29 cellular contexts compared by ENCODE assay signal in the genomic region with DNA sequence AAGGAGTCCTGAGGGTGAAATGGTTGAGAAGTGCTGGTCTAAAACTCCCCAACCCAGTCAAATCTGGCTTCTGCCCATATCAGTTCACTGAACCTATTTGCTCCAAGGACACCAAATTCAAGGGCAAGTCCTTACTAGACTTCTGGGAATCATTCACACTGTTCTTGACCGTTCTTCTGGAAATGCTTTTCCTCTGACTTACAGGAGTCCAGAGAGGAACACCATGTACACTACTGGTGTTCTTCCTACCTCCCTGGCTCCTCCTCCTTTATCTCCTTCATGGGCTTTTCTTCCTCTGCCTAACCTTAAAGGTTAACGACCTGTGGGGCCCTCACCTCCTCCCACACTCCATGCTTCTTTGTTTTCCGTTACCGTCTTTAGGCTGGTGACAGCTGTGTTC.
"Had no signal": no experiment of that assay in that cellular context is flagged by ENCODE, and none has a peak within 500 bp of the region (broad histone marks: within the 10 kb centered on the region; RNA-seq: fewer than 3 reads in every experiment).

No MANE protein-coding gene starts in this region.

- H3K9me3 ChIP-seq: adrenal gland, SJCRH30 had no signal

- H3K4me2 ChIP-seq: KMS-11 had no signal

- H3K4me3 Mint-ChIP-seq: activated CD4-positive, alpha-beta memory T cell treated with anti-CD3 and anti-CD28 coated beads, Interleukin-2, amount 10 ng/mL, durations not matched to agents 7 days and 5 days; activated CD8-positive, alpha-beta memory T cell treated with anti-CD3 and anti-CD28 coated beads, Interleukin-2, amount 10 ng/mL, durations not matched to agents 7 days and 5 days; activated T-helper 17 cell treated with anti-CD3 and anti-CD28 coated beads, Interleukin-2, amount 50 U/mL, for 72 hours; brain; central memory CD8-positive, alpha-beta T cell had no signal

- DNase-seq: activated CD4-positive, alpha-beta memory T cell treated with anti-CD3 and anti-CD28 coated beads, Interleukin-2, amount 10 ng/mL, durations not matched to agents 7 days and 5 days; activated CD4-positive, alpha-beta T cell treated with anti-CD3 and anti-CD28 coated beads for 1 hour; activated CD4-positive, alpha-beta T cell treated with anti-CD3 and anti-CD28 coated beads for 48 hours; activated CD4-positive, CD25-positive, alpha-beta regulatory T cell; activated CD8-positive, alpha-beta memory T cell treated with anti-CD3 and anti-CD28 coated beads for 24 hours; activated CD8-positive, alpha-beta memory T cell treated with anti-CD3 and anti-CD28 coated beads, Interleukin-2, amount 10 ng/mL, durations not matched to agents 7 days and 5 days; activated CD8-positive, alpha-beta memory T cell treated with anti-CD3 and anti-CD28 coated beads, Interleukin-2, amount 50 U/mL, for 48 hours; activated effector memory CD4-positive, alpha-beta T cell treated with anti-CD3 and anti-CD28 coated beads, Interleukin-2, amount 50 U/mL, for 16 hours; activated naive CD4-positive, alpha-beta T cell; activated T-cell treated with anti-CD3 and anti-CD28 coated beads, Interleukin-2, amount 50 U/mL, for 48 hours; adrenal gland; anterior cingulate cortex; NCI-H1105; NCI-H1417 treated with DMSO at 0.1 percent for 48 hours; NCI-H187 treated with DMSO at 0.1 percent for 48 hours; NCI-H345; NCI-H524 treated with DMSO at 0.1 percent for 48 hours; SHP77; SJCRH30; T1000; WERI-Rb-1 had no signal

- H3K9me3 Mint-ChIP-seq: activated CD4-positive, alpha-beta memory T cell treated with anti-CD3 and anti-CD28 coated beads, Interleukin-2, amount 10 ng/mL, durations not matched to agents 7 days and 5 days; activated T-helper 17 cell treated with anti-CD3 and anti-CD28 coated beads, Interleukin-2, amount 50 U/mL, for 72 hours had no signal

- H3K9ac ChIP-seq: KMS-11 had no signal

- ATAC-seq: activated CD8-positive, alpha-beta memory T cell treated with anti-CD3 and anti-CD28 coated beads, Interleukin-2, amount 10 ng/mL, durations not matched to agents 7 days and 5 days; activated naive CD4-positive, alpha-beta T cell treated with anti-CD3 and anti-CD28 coated beads, Interleukin-2, amount 50 U/mL, for 72 hours; activated T-helper 17 cell treated with anti-CD3 and anti-CD28 coated beads, Interleukin-2, amount 50 U/mL, for 72 hours; Panc1 had no signal

- H3K36me3 ChIP-seq: adrenal gland, cardiac muscle cell, SJCRH30, WERI-Rb-1 had no signal

- H3K27ac Mint-ChIP-seq: activated CD4-positive, alpha-beta memory T cell treated with anti-CD3 and anti-CD28 coated beads, Interleukin-2, amount 10 ng/mL, durations not matched to agents 7 days and 5 days; activated CD8-positive, alpha-beta memory T cell treated with anti-CD3 and anti-CD28 coated beads, Interleukin-2, amount 10 ng/mL, durations not matched to agents 7 days and 5 days; activated naive CD4-positive, alpha-beta T cell treated with anti-CD3 and anti-CD28 coated beads, Interleukin-2, amount 50 U/mL, for 72 hours; activated T-helper 17 cell treated with anti-CD3 and anti-CD28 coated beads, Interleukin-2, amount 50 U/mL, for 72 hours; brain had no signal

- H3K4me1 ChIP-seq: adrenal gland, SJCRH30 had no signal

- H3K36me3 Mint-ChIP-seq: activated CD8-positive, alpha-beta memory T cell treated with anti-CD3 and anti-CD28 coated beads, Interleukin-2, amount 10 ng/mL, durations not matched to agents 7 days and 5 days; activated naive CD4-positive, alpha-beta T cell treated with anti-CD3 and anti-CD28 coated beads, Interleukin-2, amount 50 U/mL, for 72 hours; brain had no signal

- H3K4me1 Mint-ChIP-seq: activated CD4-positive, alpha-beta memory T cell treated with anti-CD3 and anti-CD28 coated beads, Interleukin-2, amount 10 ng/mL, durations not matched to agents 7 days and 5 days; activated CD8-positive, alpha-beta memory T cell treated with anti-CD3 and anti-CD28 coated beads, Interleukin-2, amount 10 ng/mL, durations not matched to agents 7 days and 5 days; activated T-helper 17 cell treated with anti-CD3 and anti-CD28 coated beads, Interleukin-2, amount 50 U/mL, for 72 hours; brain; central memory CD8-positive, alpha-beta T cell had no signal

- H3K27me3 ChIP-seq: adrenal gland, cardiac muscle cell, SJCRH30 had no signal

- H3K4me3 ChIP-seq: adrenal gland, cardiac muscle cell, SJCRH30, SK-N-MC had no signal

- H3K27ac ChIP-seq: adrenal gland, cardiac muscle cell, KMS-11, SJCRH30, SK-N-MC, WERI-Rb-1 had no signal

- H3K27me3 Mint-ChIP-seq: activated CD4-positive, alpha-beta memory T cell treated with anti-CD3 and anti-CD28 coated beads, Interleukin-2, amount 10 ng/mL, durations not matched to agents 7 days and 5 days; activated CD8-positive, alpha-beta memory T cell treated with anti-CD3 and anti-CD28 coated beads, Interleukin-2, amount 10 ng/mL, durations not matched to agents 7 days and 5 days; activated T-helper 17 cell treated with anti-CD3 and anti-CD28 coated beads, Interleukin-2, amount 50 U/mL, for 72 hours; brain; central memory CD8-positive, alpha-beta T cell had no signal
